ENCODE assay signal across 8 cellular contexts in the genomic region with DNA sequence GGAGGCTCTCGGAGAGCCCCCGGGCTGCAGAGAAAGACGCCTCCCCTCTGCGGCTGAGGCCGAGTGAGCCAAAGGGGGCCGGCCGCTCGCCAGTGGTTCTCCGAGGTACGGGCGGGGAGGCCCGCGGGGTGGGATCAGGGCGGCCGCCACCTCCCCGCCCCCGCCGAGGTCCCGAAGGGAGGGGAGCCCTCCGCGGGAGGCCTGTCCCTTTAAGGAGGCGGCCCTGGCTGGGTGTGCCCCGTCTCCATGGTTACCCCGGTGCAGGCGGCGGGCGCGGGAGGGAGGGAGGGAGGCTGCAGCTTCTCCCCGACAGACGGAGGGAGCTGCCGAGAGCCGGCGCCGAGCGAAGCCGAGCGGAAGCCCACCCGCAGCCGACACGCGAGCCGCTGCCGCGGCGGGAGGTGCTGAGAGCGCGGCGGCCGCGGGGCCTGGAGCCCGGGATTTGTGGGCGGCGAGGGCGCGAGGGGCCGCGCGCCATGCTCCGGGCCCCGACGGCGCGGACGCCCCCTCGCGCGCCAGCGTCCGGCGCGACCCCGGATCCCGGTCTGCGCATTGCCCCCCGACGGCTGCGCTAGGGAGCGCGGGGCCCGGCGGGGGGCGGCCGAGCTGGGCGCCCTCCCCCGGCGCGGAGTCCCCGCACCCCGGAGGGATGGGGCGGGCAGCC. TPM values are rescaled to one million over a fixed set of nuclear protein-coding genes. Genes with fewer than 3 reads are reported as not detected.
DNase-seq lines count a peak whose midpoint lies in the region; ATAC-seq and TF ChIP-seq lines count a peak whose summit lies in the region.

Gene KCNH3, plus strand, starts transcription at position 291 of the 664 bp plus-strand sequence. CDS start 387 bp downstream, outside the sequence.

- H3K36me3 ChIP-seq in heart left ventricle (no peaks in the 10 kb centered on the region), transverse colon (no peaks in the 10 kb centered on the region)

- H3K4me3 ChIP-seq in heart left ventricle: peak within 1 kb of the TSS; percentile 24 to 62 (median 56)
- peak within 1 kb of the TSS; percentile 31 to 77 (median 45) for H3K4me3 ChIP-seq in transverse colon

- DNase-seq in C1 segment of cervical spinal cord (lab: John Stamatoyannopoulos, UW) (peak in 8 of 14 donors; percentile 30 to 65 (median 41)), NAMALWA (ENCODE audit: low spot score) (peak; percentile 75), T follicular helper cell (ENCODE audit: low read depth) (peak; percentile 89), heart left ventricle (peak; percentile 82 to 93 (median 85)), posterior vena cava (ENCODE audit: low spot score) (peak; percentile 94), transverse colon (peak; percentile 88)
- peak; percentile 77 for DNase-seq in activated naive CD8-positive, alpha-beta T cell treated with anti-CD3 and anti-CD28 coated beads, Interleukin-2, amount 50 U/mL, for 16 hours (ENCODE audit: low read depth, low spot score)

- H3K27me3 ChIP-seq in heart left ventricle (peaks cover 4 to 40% (median 26%) of the 10 kb centered on the region in 9 donors), transverse colon (peaks cover 80% of the 10 kb centered on the region)

- H3K27ac ChIP-seq in heart left ventricle (no peak within 1 kb of the TSS), transverse colon (no peak within 1 kb of the TSS)

- H3K9me3 ChIP-seq in heart left ventricle: no peaks in the 10 kb centered on the region
- no peaks in the 10 kb centered on the region for H3K9me3 ChIP-seq in transverse colon

- TF ChIP-seq POLR2A in heart left ventricle (IDR thresholded peaks at IDR 0.05): no peak
- TF ChIP-seq POLR2A in transverse colon (IDR thresholded peaks at IDR 0.05): no peak

- TF ChIP-seq CTCF in heart left ventricle (IDR thresholded peaks at IDR 0.05) (no peak), transverse colon (IDR thresholded peaks at IDR 0.05) (no peak)

- H3K4me1 ChIP-seq in heart left ventricle (peaks cover 0 to 33% (median 13%) of the 10 kb centered on the region in 12 donors), transverse colon (peaks cover 9 to 25% (median 19%) of the 10 kb centered on the region in 4 donors)

- peak; percentile 68 for ATAC-seq in GM21529 (IDR thresholded peaks at IDR 0.05; ENCODE audit: unreplicated experiment)
- ATAC-seq in heart left ventricle: peak; percentile 50 to 85 (median 82)

- in situ Hi-C loops in transverse colon (cut with MboI; ENCODE audit: low pct_ligation_motif_present in 1 of 4, low pct_unique_long_range_greater_than_20kb in 1 of 4, low sequenced_read_pairs in 3 of 4): no loop called here

- WGBS in heart left ventricle, 4 donors: 0 to 2% (median 1%) methylated on average over 1 to 90 of the region's 90 CpGs; no CpG with 5 or more reads in 1 of the 4 donors
- 0% methylated on average over 9 of the region's 90 CpGs; no CpG with 5 or more reads in 1 of the 2 donors for WGBS in transverse colon (ENCODE audit: low coverage in 1 of 2), 2 donors

- intact Hi-C loops in heart left ventricle (cut with DNase I): no loop called here
- intact Hi-C loops in posterior vena cava (cut with DNase I): no loop called here
- intact Hi-C loops in transverse colon (cut with DNase I; ENCODE audit: low total_unique reads): no loop called here

- TF ChIP-seq EP300 in transverse colon (IDR thresholded peaks at IDR 0.05; ENCODE audit: low read depth): no peak

RNA-seq across cellular contexts. Expression of gene KCNH3, which starts in this region (rescaled TPM):
- total RNA-seq in heart left ventricle (1 to 10 TPM in 3 of 9 donors, under 1 TPM in 6; 0.19 to 2.2 (median 0.40) TPM), posterior vena cava (under 1 TPM; 0.10 to 0.28 TPM), transverse colon (under 1 TPM in 2 of 4 donors, not detected in 2; 0.32 to 0.80 TPM)
- polyA plus RNA-seq in heart left ventricle: under 1 TPM; 0.14 to 0.42 TPM

Comparison
In these comparisons a context has a peak if more than half of its experiments do, and no peak if none do; other contexts are left out.
1. Peak in DNase-seq in posterior vena cava; RNA of the gene not detected or under 1 TPM.
2. Peak in DNase-seq and H3K4me3 ChIP-seq in transverse colon; RNA of the gene not detected or under 1 TPM.
3. DNase-seq: peak in every context shown above with its lines; median percentile 94 in posterior vena cava; 89 in T follicular helper cell; 88 in transverse colon; 85 in heart left ventricle; 77 in activated naive CD8-positive, alpha-beta T cell treated with anti-CD3 and anti-CD28 coated beads, Interleukin-2, amount 50 U/mL, for 16 hours; 75 in NAMALWA; 41 in C1 segment of cervical spinal cord.